In the genomic region with DNA sequence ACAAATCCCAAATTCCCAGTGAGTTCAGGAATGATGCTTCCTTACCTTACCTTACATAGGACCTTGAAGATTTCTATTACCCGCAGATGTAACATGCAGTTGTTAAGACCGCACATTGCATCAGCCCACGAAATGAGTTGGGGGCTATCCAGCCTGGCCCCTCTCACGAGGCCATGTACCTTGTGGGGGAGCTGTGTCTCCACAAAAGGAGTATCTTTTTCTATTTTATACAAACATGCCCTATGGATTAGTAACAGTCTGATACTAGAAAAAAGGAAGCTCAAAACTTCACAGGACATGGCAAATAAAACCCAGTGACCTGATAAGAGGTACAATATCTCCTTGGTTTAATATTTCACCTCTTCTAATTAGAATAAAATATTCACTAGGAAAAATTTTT, we compare ENCODE assay signal across 24 cellular contexts.
DNase-seq lines count a peak whose midpoint lies in the region; ATAC-seq, FAIRE-seq and TF ChIP-seq lines count a peak whose summit lies in the region.
"Had no signal": no experiment of that assay in that cellular context is flagged by ENCODE, and none has a peak within 500 bp of the region (broad histone marks: within the 10 kb centered on the region; RNA-seq: fewer than 3 reads in every experiment).

No MANE protein-coding gene starts in this region.

- no peak overlapping the region for H3K9ac ChIP-seq in H1 (replicated peaks in 1 of 4; ENCODE audit: extremely low read depth in 1 of 4, low read depth in 3 of 4, low read length in 3 of 4)
- H3K9ac ChIP-seq: BLaER1 treated with 17β-estradiol and CSF1 and Interleukin-3, amounts not matched to agents 10 nM and 100 nM had no signal

- H3K27me3 Mint-ChIP-seq in glutamatergic neuron (ENCODE audit: unreplicated experiment) = no peaks in the 10 kb centered on the region
- H3K27me3 Mint-ChIP-seq: B cell; CD4-positive, alpha-beta T cell had no signal

- no peak for FAIRE-seq in H1 (lab: Jason Lieb, UNC)
- FAIRE-seq in small intestine (lab: Jason Lieb, UNC) = no peak
- FAIRE-seq: A549, D721Med, G401.6, GM12891, GM19239 had no signal

- H4K91ac ChIP-seq in H1 (replicated peaks; ENCODE audit: insufficient read length, low read length) = no peak overlapping the region

- H3K27me3 ChIP-seq in H1 (replicated peaks in 1 of 4; ENCODE audit: control insufficient read depth in 3 of 4, extremely low read depth in 1 of 4, insufficient read depth in 3 of 4, low read length in 3 of 4) (no peaks in the 10 kb centered on the region; a peak in 1 of 7 replicates), small intestine (ENCODE audit: control insufficient read depth in 2 of 2, insufficient read depth in 2 of 2, low read length in 2 of 2) (no peaks in the 10 kb centered on the region)
- H3K27me3 ChIP-seq: BLaER1 treated with 17β-estradiol and CSF1 and Interleukin-3, amounts not matched to agents 10 nM and 100 nM had no signal

- no peak overlapping the region for H3K4me3 Mint-ChIP-seq in glutamatergic neuron (ENCODE audit: unreplicated experiment)
- H3K4me3 Mint-ChIP-seq: B cell; CD4-positive, alpha-beta T cell; CD8-positive, alpha-beta T cell had no signal

- no peak overlapping the region for H3K27ac Mint-ChIP-seq in glutamatergic neuron (ENCODE audit: unreplicated experiment)
- H3K27ac Mint-ChIP-seq: B cell; CD4-positive, alpha-beta T cell; CD8-positive, alpha-beta T cell had no signal

- CTCF ChIA-PET in H1 (lab: Charles Lee; ENCODE audit: partially characterized antibody) = interaction anchor here (0.7 to 1.0 kb wide), 3 partner anchors 14 to 49 kb away, joined by 3 read pairs; no protein-coding TSS in a partner anchor

- H3K9me3 ChIP-seq in H1 (ENCODE audit: insufficient read depth in 2 of 2, low read depth in 1 of 2, low read length in 1 of 2) = no peaks in the 10 kb centered on the region
- H3K9me3 ChIP-seq in small intestine (ENCODE audit: control insufficient read depth, low read depth) = no peaks in the 10 kb centered on the region
- H3K9me3 ChIP-seq: A549; BLaER1 treated with 17β-estradiol and CSF1 and Interleukin-3, amounts not matched to agents 10 nM and 100 nM; Caco-2 had no signal

- no peak for TF ChIP-seq POLR2A in H1 (IDR thresholded peaks at IDR 0.05; ENCODE audit: control extremely low read depth in 1 of 2, low read depth in 2 of 2, low read length in 2 of 2)

- no peak overlapping the region for H3K18ac ChIP-seq in H1 (ENCODE audit: extremely low read depth, low read length)

- no peak overlapping the region for H3K23ac ChIP-seq in H1 (ENCODE audit: insufficient read length)

- no peak overlapping the region for H2AK5ac ChIP-seq in H1 (ENCODE audit: low read depth, low read length)

- H3K36me3 Mint-ChIP-seq in glutamatergic neuron (ENCODE audit: unreplicated experiment) = no peaks in the 10 kb centered on the region
- H3K36me3 Mint-ChIP-seq: CD8-positive, alpha-beta T cell had no signal

- no peaks in the 10 kb centered on the region for H3K23me2 ChIP-seq in H1 (ENCODE audit: low read depth, low read length)

- no peak overlapping the region for H4K8ac ChIP-seq in H1 (ENCODE audit: extremely low read depth, insufficient read depth, low read length)

- no peak overlapping the region for H2BK120ac ChIP-seq in H1 (replicated peaks; ENCODE audit: low read depth, low read length)

- H2BK12ac ChIP-seq in H1 (ENCODE audit: low read depth, low read length) = no peak overlapping the region

- no peak for TF ChIP-seq EP300 in H1 (IDR thresholded peaks at IDR 0.05; ENCODE audit: borderline replicate concordance in 1 of 2, low read depth in 2 of 2, low read length in 2 of 2)

- H3K56ac ChIP-seq in H1 (replicated peaks; ENCODE audit: insufficient read length, low read depth, low read length) = no peak overlapping the region

- H2BK5ac ChIP-seq in H1 (ENCODE audit: low read depth, low read length) = no peak overlapping the region

- peak in 1 of 3 experiments; percentile 20; a peak in 2 of 4 replicates for TF ChIP-seq CTCF in H1 (IDR thresholded peaks at IDR 0.05; ENCODE audit: control extremely low read depth in 1 of 3, insufficient read depth in 1 of 3, low read depth in 1 of 3, low read length in 3 of 3)
- no peak for TF ChIP-seq CTCF in glutamatergic neuron (IDR thresholded peaks at IDR 0.05; ENCODE audit: partially characterized antibody, unreplicated experiment)

- H3K4me1 ChIP-seq in H1 (replicated peaks in 1 of 4; ENCODE audit: control insufficient read depth in 3 of 4, insufficient read depth in 4 of 4, low read length in 3 of 4) (peaks cover 0 to 3% (median under 1%) of the 10 kb centered on the region in 4 experiments; a peak in 2 of 7 replicates), small intestine (ENCODE audit: control insufficient read depth in 2 of 2, insufficient read depth in 1 of 2, low read depth in 1 of 2, low read length in 1 of 2) (no peaks in the 10 kb centered on the region)
- H3K4me1 ChIP-seq: A549, Caco-2 had no signal

- no peak overlapping the region for H4K5ac ChIP-seq in H1 (ENCODE audit: insufficient read length, low read depth, low read length)

- H3K27ac ChIP-seq in H1 (ENCODE audit: low read depth, low read length) (no peak overlapping the region), small intestine (ENCODE audit: low read depth in 1 of 2, low read length in 1 of 2) (no peak overlapping the region)
- H3K27ac ChIP-seq: 22Rv1; A549; BLaER1 treated with 17β-estradiol and CSF1 and Interleukin-3, amounts not matched to agents 10 nM and 100 nM; C4-2B had no signal

- H3K4ac ChIP-seq in H1 (replicated peaks; ENCODE audit: insufficient read length, low read depth, low read length) = no peak overlapping the region

- POLR2A ChIA-PET in H1 (lab: Charles Lee; ENCODE audit: partially characterized antibody) = no interaction called here

- no peaks in the 10 kb centered on the region for H3K9me3 Mint-ChIP-seq in glutamatergic neuron (ENCODE audit: unreplicated experiment)
- H3K9me3 Mint-ChIP-seq: CD4-positive, alpha-beta T cell; CD8-positive, alpha-beta T cell had no signal

- H3K4me3 ChIP-seq in H1 (ENCODE audit: extremely low read depth in 1 of 4, insufficient read depth in 2 of 4, low read depth in 3 of 4, low read length in 4 of 4) = no peak overlapping the region
- H3K4me3 ChIP-seq in small intestine (ENCODE audit: low read depth in 1 of 2, low read length in 2 of 2) = no peak overlapping the region
- H3K4me3 ChIP-seq: A549; BLaER1 treated with 17β-estradiol and CSF1 and Interleukin-3, amounts not matched to agents 10 nM and 100 nM had no signal

- H2BK15ac ChIP-seq in H1 (ENCODE audit: low read length) = no peak overlapping the region

- no peak overlapping the region for H3K14ac ChIP-seq in H1 (ENCODE audit: insufficient read length)

- no peaks in the 10 kb centered on the region for H3K79me2 ChIP-seq in H1 (ENCODE audit: control insufficient read depth in 1 of 2, insufficient read depth in 2 of 2, low read length in 2 of 2)

- H2AFZ ChIP-seq in H1 (ENCODE audit: low read length) = no peak overlapping the region

- DNase-seq in NCI-H526 (lab: John Stamatoyannopoulos, UW) (peak; percentile 2 to 10), NCI-H526 treated with DMSO at 0.1 percent for 48 hours (lab: John Stamatoyannopoulos, UW) (no peak), H1 (ENCODE audit: low read depth in 1 of 2, low spot score in 2 of 2) (no peak), left kidney (ENCODE audit: low read depth, low spot score) (peak; percentile 65), small intestine (peak; percentile 39), glutamatergic neuron (no peak), NCI-H1105 treated with DMSO at 0.1 percent for 48 hours (lab: John Stamatoyannopoulos, UW) (no peak)
- DNase-seq: AML-193; Caco-2; Calu3; CD4-positive, alpha-beta T cell; CD8-positive, alpha-beta T cell; DMS79 treated with DMSO at 0.1 percent for 48 hours; GF-D8 had no signal

- no peaks in the 10 kb centered on the region for H3K4me1 Mint-ChIP-seq in glutamatergic neuron (ENCODE audit: low read depth, unreplicated experiment)

- TF ChIP-seq RAD21 in H1 (IDR thresholded peaks at IDR 0.05 in 1 of 2, conservative IDR thresholded peaks at IDR 0.05 in 1 of 2; ENCODE audit: low read depth in 2 of 2, low read length in 2 of 2) = peak; percentile 43 to 55

- H4K20me1 ChIP-seq in H1 (replicated peaks in 1 of 2; ENCODE audit: control insufficient read depth in 1 of 2, insufficient read depth in 2 of 2, low read length in 2 of 2) = no peaks in the 10 kb centered on the region
- H4K20me1 ChIP-seq: BLaER1 treated with 17β-estradiol and CSF1 and Interleukin-3, amounts not matched to agents 10 nM and 100 nM had no signal

- H3K36me3 ChIP-seq in H1 (ENCODE audit: control insufficient read depth in 2 of 4, insufficient read depth in 4 of 4, low read length in 3 of 4) = no peaks in the 10 kb centered on the region
- no peaks in the 10 kb centered on the region for H3K36me3 ChIP-seq in small intestine (ENCODE audit: control insufficient read depth in 2 of 2, insufficient read depth in 2 of 2, low read length in 2 of 2)
- H3K36me3 ChIP-seq: BLaER1 treated with 17β-estradiol and CSF1 and Interleukin-3, amounts not matched to agents 10 nM and 100 nM had no signal

- H2BK20ac ChIP-seq in H1 (ENCODE audit: low read length) = no peak overlapping the region

- no peak overlapping the region for H3K4me2 ChIP-seq in H1 (ENCODE audit: insufficient read depth in 1 of 2, low read depth in 2 of 2, low read length in 2 of 2)
- H3K4me2 ChIP-seq: A549; BLaER1 treated with 17β-estradiol and CSF1 and Interleukin-3, amounts not matched to agents 10 nM and 100 nM had no signal

- no peaks in the 10 kb centered on the region for H3K79me1 ChIP-seq in H1 (ENCODE audit: low read depth, low read length)

- ATAC-seq in GM21381 (IDR thresholded peaks at IDR 0.05; ENCODE audit: unreplicated experiment) = no peak
- ATAC-seq: A549; CD8-positive, alpha-beta T cell had no signal

- WGBS in H1 (ENCODE audit: extremely low coverage in 1 of 2, insufficient coverage in 1 of 2, insufficient read length in 1 of 2, insufficient replicate concordance in 2 of 2, low coverage in 1 of 2, low lambda C conversion rate in 2 of 2, missing lambda C conversion rate in 1 of 2), 2 experiments = 90% methylated on average over 4 of the region's 4 CpGs; no CpG with 5 or more reads in 1 of the 2 experiments
- WGBS in small intestine, 3 donors = 12 to 69% (median 36%) methylated on average over 4 of the region's 4 CpGs

TF ChIP-seq in H1, 55 proteins besides CTCF, POLR2A, EP300 and RAD21:
- TF ChIP-seq BRCA1 (IDR thresholded peaks at IDR 0.05; ENCODE audit: low read depth, low read length) = no peak

Comparison
In these comparisons a context has a peak if more than half of its experiments do, and no peak if none do; other contexts are left out.
1. DNase-seq: peak in NCI-H526 (2 of 2), left kidney (single experiment) and small intestine (single experiment); none in NCI-H526 treated with DMSO at 0.1 percent for 48 hours (single experiment), H1 (0 of 2), glutamatergic neuron (single experiment) and NCI-H1105 treated with DMSO at 0.1 percent for 48 hours (single experiment).